In the genomic region with DNA sequence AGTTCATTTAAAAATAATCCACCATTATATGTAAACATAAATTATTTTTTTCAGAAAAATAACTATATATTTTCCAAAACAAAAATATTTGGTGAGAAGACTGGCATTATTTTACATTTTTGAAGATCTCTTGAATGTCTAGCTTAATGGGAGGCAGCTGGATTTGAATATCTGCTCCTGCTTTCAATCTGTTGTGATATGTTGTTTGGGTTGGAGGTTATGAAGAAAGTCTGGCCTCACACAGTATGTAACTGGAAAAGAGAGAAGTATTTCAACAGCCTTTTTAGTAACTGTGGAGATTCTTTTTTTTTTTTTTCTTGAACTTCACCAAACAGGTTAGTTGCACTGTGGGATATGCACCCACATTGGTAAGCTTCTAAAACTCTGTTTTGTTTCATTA, we compare ENCODE assay signal across 5 cellular contexts.
"Had no signal": no experiment of that assay in that cellular context is flagged by ENCODE, and none has a peak within 500 bp of the region (broad histone marks: within the 10 kb centered on the region; RNA-seq: fewer than 3 reads in every experiment).

No MANE protein-coding gene starts in this region.

- ATAC-seq: GM23338, K562 had no signal

- DNase-seq: H9, HCEC 1CT, IMR-90 had no signal

- H3K4me3 ChIP-seq: GM23338, K562 had no signal
